Comparison of ENCODE assay signal across 9 cellular contexts in the genomic region with DNA sequence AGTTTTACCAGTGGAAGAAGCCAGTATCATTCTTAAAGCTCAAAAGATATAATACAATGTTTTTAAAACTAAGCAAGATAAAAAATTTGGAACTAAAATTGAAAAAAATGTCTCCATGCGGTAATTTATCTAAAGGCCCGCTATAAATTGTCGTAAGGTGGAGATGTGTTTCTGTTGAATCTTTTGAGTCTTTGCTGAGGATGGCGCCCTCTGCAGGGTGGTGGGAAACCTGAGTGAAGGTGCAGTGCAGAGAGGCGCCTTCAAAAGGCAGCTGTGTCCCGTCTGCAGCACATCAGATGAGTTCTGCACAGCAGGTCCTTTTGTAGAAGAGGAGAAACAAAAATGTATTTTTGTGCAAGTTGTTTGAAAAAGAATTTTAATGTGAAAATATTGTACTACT. TPM values are rescaled to one million over a fixed set of nuclear protein-coding genes. Genes with fewer than 3 reads are reported as not detected.
DNase-seq lines count a peak whose midpoint lies in the region; ATAC-seq and TF ChIP-seq lines count a peak whose summit lies in the region.
"Had no signal": no experiment of that assay in that cellular context is flagged by ENCODE, and none has a peak within 500 bp of the region (broad histone marks: within the 10 kb centered on the region; RNA-seq: fewer than 3 reads in every experiment).

No MANE protein-coding gene starts in this region.

- no peaks in the 10 kb centered on the region for H3K27me3 Mint-ChIP-seq in CD8-positive, alpha-beta memory T cell

- ATAC-seq in foreskin keratinocyte: peak; percentile 59

- H3K27me3 ChIP-seq in foreskin keratinocyte (no peaks in the 10 kb centered on the region), tibial nerve (no peaks in the 10 kb centered on the region), tibial artery (no peaks in the 10 kb centered on the region)
- no peaks in the 10 kb centered on the region for H3K27me3 ChIP-seq in CD8-positive, alpha-beta memory T cell (ENCODE audit: insufficient read depth, low read length, poor library complexity, severe bottlenecking)

- no peak for TF ChIP-seq EP300 in tibial nerve (IDR thresholded peaks at IDR 0.05)

- no peaks in the 10 kb centered on the region for H3K4me1 ChIP-seq in foreskin keratinocyte
- H3K4me1 ChIP-seq in tibial nerve: peaks cover 0 to 18% (median 0%) of the 10 kb centered on the region in 4 donors
- no peaks in the 10 kb centered on the region for H3K4me1 ChIP-seq in tibial artery
- no peaks in the 10 kb centered on the region for H3K4me1 ChIP-seq in CD8-positive, alpha-beta memory T cell (ENCODE audit: insufficient read depth, low read length)

- H3K27ac ChIP-seq in foreskin keratinocyte: no peak overlapping the region
- no peak overlapping the region for H3K27ac ChIP-seq in tibial nerve
- H3K27ac ChIP-seq in tibial artery: no peak overlapping the region
- no peak overlapping the region for H3K27ac ChIP-seq in CD8-positive, alpha-beta memory T cell (ENCODE audit: low read depth, low read length)

- in situ Hi-C loops in SK-MEL-5 (cut with HindIII; ENCODE audit: low pct_unique_long_range_greater_than_20kb, low sequenced_read_pairs): no loop called here

- H3K4me3 ChIP-seq in tibial nerve (no peak overlapping the region), tibial artery (no peak overlapping the region)
- H3K4me3 ChIP-seq in CD8-positive, alpha-beta memory T cell (ENCODE audit: low read length): no peak overlapping the region

- peaks cover 0 to 10% (median 6%) of the 10 kb centered on the region in 3 donors for H3K36me3 Mint-ChIP-seq in CD8-positive, alpha-beta memory T cell

- intact Hi-C loops in tibial artery (cut with DNase I; ENCODE audit: low total_unique reads): no loop called here

- POLR2A ChIA-PET in CD8-positive, alpha-beta memory T cell (lab: Charles Lee): no interaction called here

- no peaks in the 10 kb centered on the region for H3K9me3 ChIP-seq in tibial nerve
- H3K9me3 ChIP-seq in tibial artery: no peaks in the 10 kb centered on the region
- H3K9me3 ChIP-seq in CD8-positive, alpha-beta memory T cell (ENCODE audit: low read length): no peaks in the 10 kb centered on the region

- H3K36me3 ChIP-seq in tibial nerve: peaks cover 0 to 57% (median 0%) of the 10 kb centered on the region in 3 donors
- H3K36me3 ChIP-seq in tibial artery: peaks cover 28 to 84% (median 54%) of the 10 kb centered on the region in 3 donors
- H3K36me3 ChIP-seq in CD8-positive, alpha-beta memory T cell (ENCODE audit: insufficient read depth, low read length): peaks cover 4% of the 10 kb centered on the region

- no peaks in the 10 kb centered on the region for H3K4me1 Mint-ChIP-seq in CD8-positive, alpha-beta memory T cell

- H3K27ac Mint-ChIP-seq in CD8-positive, alpha-beta memory T cell: no peak overlapping the region

- no peak for TF ChIP-seq POLR2A in tibial nerve (IDR thresholded peaks at IDR 0.05)

- H3K4me3 Mint-ChIP-seq in CD8-positive, alpha-beta memory T cell: no peak overlapping the region

- 76 to 82% methylated on average over 6 of the region's 6 CpGs for WGBS in tibial nerve, 2 donors

- no peaks in the 10 kb centered on the region for H3K9me3 Mint-ChIP-seq in CD8-positive, alpha-beta memory T cell

- DNase-seq in A172 (ENCODE audit: low spot score): peak; percentile 5
- DNase-seq in GM10266 (ENCODE audit: extremely low spot score): no peak
- peak; percentile 26 for DNase-seq in SK-MEL-5 (ENCODE audit: low read depth, low spot score)
- DNase-seq in foreskin keratinocyte: no peak
- DNase-seq in foreskin melanocyte: no peak
- no peak for DNase-seq in tibial nerve (ENCODE audit: low spot score in 2 of 2)
- DNase-seq in tibial artery: no peak
- no peak for DNase-seq in CD8-positive, alpha-beta memory T cell

- peak; percentile 39 for TF ChIP-seq CTCF in GM10266 (IDR thresholded peaks at IDR 0.05; ENCODE audit: control insufficient read depth, insufficient read depth, low read depth, missing control alignments)
- TF ChIP-seq CTCF in foreskin keratinocyte (conservative IDR thresholded peaks at IDR 0.05): peak; percentile 63
- peak in 2 of 5 experiments; percentile 19 to 22 for TF ChIP-seq CTCF in tibial nerve (IDR thresholded peaks at IDR 0.05)
- TF ChIP-seq CTCF in tibial artery (IDR thresholded peaks at IDR 0.05): no peak

- CTCF ChIA-PET in CD8-positive, alpha-beta memory T cell (lab: Charles Lee): no interaction called here

RNA-seq across cellular contexts. Expression of a gene that starts 29.4 kb away (rescaled TPM):
- not detected in 2 replicates for total RNA-seq in A172 (2014; rRNA removed; shearing (Covaris generic))
- total RNA-seq in SK-MEL-5 (2014; rRNA removed; shearing (Covaris generic)): 0.51 TPM in 1 of 2 replicates, not detected in the other
- not detected in 2 replicates for polyA plus RNA-seq in SK-MEL-5 (2015; cell fraction: cytosol; rRNA removed)
- not detected in 2 replicates for polyA plus RNA-seq in SK-MEL-5 (2015; cell fraction: nucleus; rRNA removed)
- total RNA-seq in foreskin keratinocyte (not detected in 2 replicates), tibial nerve (not detected)
- polyA plus RNA-seq in foreskin keratinocyte: not detected in 2 replicates
- total RNA-seq in CD8-positive, alpha-beta memory T cell: not detected
- not detected for polyA plus RNA-seq in CD8-positive, alpha-beta memory T cell
- total RNA-seq: T-helper 1 cell treated with Interleukin-12 subunit alpha and Interleukin-12 subunit beta and Interleukin-4 antibody, amounts not matched to agents 30 ng/mL and 1 ng/mL, for 36 hours had no signal

Comparison
In these comparisons a context has a peak if more than half of its experiments do, and no peak if none do; other contexts are left out.
1. DNase-seq: peak in A172 (single experiment) and SK-MEL-5 (single experiment); none in GM10266 (single experiment), foreskin keratinocyte (0 of 2), foreskin melanocyte (single experiment), tibial nerve (0 of 2), tibial artery (0 of 2) and CD8-positive, alpha-beta memory T cell (0 of 5).
2. CTCF ChIP-seq: peak in GM10266 (single experiment) and foreskin keratinocyte (single experiment); none in tibial artery (0 of 2).